ENCODE assay signal across 15 cellular contexts in genomic region chr22:30474683-30475424, GRCh38. TPM values are rescaled to one million over a fixed set of nuclear protein-coding genes. Genes with fewer than 3 reads are reported as not detected.
DNase-seq lines count a peak whose midpoint lies in the region; ATAC-seq, FAIRE-seq and TF ChIP-seq lines count a peak whose summit lies in the region.
"Had no signal": no experiment of that assay in that cellular context is flagged by ENCODE, and none has a peak within 500 bp of the region (broad histone marks: within the 10 kb centered on the region; RNA-seq: fewer than 3 reads in every experiment).

No MANE protein-coding gene starts in this region.

- no peak for TF ChIP-seq CTCF in CD8-positive, alpha-beta T cell (IDR thresholded peaks at IDR 0.05)
- TF ChIP-seq CTCF in chondrocyte (IDR thresholded peaks at IDR 0.05), result no peak
- no peak for TF ChIP-seq CTCF in D721Med (IDR thresholded peaks at IDR 0.05; ENCODE audit: insufficient read depth, missing control alignments)

- H3K4me1 Mint-ChIP-seq in CD8-positive, alpha-beta T cell (ENCODE audit: low read depth), result peaks cover 8% of the 10 kb centered on the region
- no peaks in the 10 kb centered on the region for H3K4me1 Mint-ChIP-seq in chondrocyte (ENCODE audit: low read depth)
- H3K4me1 Mint-ChIP-seq: nephron progenitor cell had no signal

- CTCF ChIA-PET in CD8-positive, alpha-beta T cell (lab: Charles Lee), result interaction anchor here (1.8 to 2.1 kb wide), 2 partner anchors 10 to 11 kb away, joined by 5 to 6 read pairs; no protein-coding TSS in a partner anchor

- H3K27ac Mint-ChIP-seq in CD8-positive, alpha-beta T cell, result peak overlapping the region; percentile 37
- H3K27ac Mint-ChIP-seq in chondrocyte (ENCODE audit: unreplicated experiment), result no peak overlapping the region
- H3K27ac Mint-ChIP-seq: nephron progenitor cell had no signal

- H3K4me3 Mint-ChIP-seq in CD8-positive, alpha-beta T cell, result no peak overlapping the region
- no peak overlapping the region for H3K4me3 Mint-ChIP-seq in chondrocyte (ENCODE audit: unreplicated experiment)
- H3K4me3 Mint-ChIP-seq: nephron progenitor cell had no signal

- H3K9me3 ChIP-seq in CD8-positive, alpha-beta T cell (ENCODE audit: low read length), result no peaks in the 10 kb centered on the region
- H3K9me3 ChIP-seq: thoracic aorta had no signal

- intact Hi-C loops in CD8-positive, alpha-beta T cell (cut with DNase I, micrococcal nuclease), result no loop called here

- POLR2A ChIA-PET in CD8-positive, alpha-beta T cell (lab: Charles Lee), result no interaction called here

- peak; percentile 81 for ATAC-seq in CD8-positive, alpha-beta T cell
- no peak for ATAC-seq in GM19452 (IDR thresholded peaks at IDR 0.05; ENCODE audit: unreplicated experiment)
- no peak for ATAC-seq in left lobe of liver
- ATAC-seq: PC-3 had no signal

- no peak for FAIRE-seq in D721Med (lab: Jason Lieb, UNC)
- FAIRE-seq: frontal cortex had no signal

- H3K27me3 ChIP-seq in CD8-positive, alpha-beta T cell (ENCODE audit: insufficient read depth, low read length), result no peaks in the 10 kb centered on the region

- peak in 3 of 7 experiments; percentile 20 to 64 (median 29) for DNase-seq in CD8-positive, alpha-beta T cell
- DNase-seq in DMS53 treated with DMSO at 0.1 percent for 48 hours (lab: John Stamatoyannopoulos, UW; ENCODE audit: unreplicated experiment) (peak; percentile 0), NCI-H526 (lab: John Stamatoyannopoulos, UW) (peak; percentile 66 to 72), chondrocyte (ENCODE audit: low spot score) (peak; percentile 42), D721Med (ENCODE audit: insufficient read length, low spot score) (no peak), GM19240 (ENCODE audit: insufficient read length, low spot score) (no peak), left lobe of liver (ENCODE audit: low spot score) (no peak)
- DNase-seq: nephron progenitor cell, PC-3 had no signal

- no peak overlapping the region for H3K4me3 ChIP-seq in CD8-positive, alpha-beta T cell (ENCODE audit: low read depth, low read length)
- H3K4me3 ChIP-seq: thoracic aorta had no signal

- H3K4me1 ChIP-seq in CD8-positive, alpha-beta T cell (ENCODE audit: insufficient read depth, low read length), result no peaks in the 10 kb centered on the region

- H3K9me3 Mint-ChIP-seq in CD8-positive, alpha-beta T cell, result no peaks in the 10 kb centered on the region
- no peaks in the 10 kb centered on the region for H3K9me3 Mint-ChIP-seq in chondrocyte (ENCODE audit: low read depth)
- H3K9me3 Mint-ChIP-seq: nephron progenitor cell had no signal

- H3K27ac ChIP-seq in CD8-positive, alpha-beta T cell (ENCODE audit: low read depth, low read length), result no peak overlapping the region
- H3K27ac ChIP-seq: thoracic aorta had no signal

- H3K36me3 ChIP-seq in CD8-positive, alpha-beta T cell (ENCODE audit: insufficient read depth, low read length), result no peaks in the 10 kb centered on the region
- H3K36me3 ChIP-seq: thoracic aorta had no signal

- no peaks in the 10 kb centered on the region for H3K36me3 Mint-ChIP-seq in CD8-positive, alpha-beta T cell
- no peaks in the 10 kb centered on the region for H3K36me3 Mint-ChIP-seq in chondrocyte (ENCODE audit: low read depth)

- peaks cover 20% of the 10 kb centered on the region for H3K27me3 Mint-ChIP-seq in CD8-positive, alpha-beta T cell (ENCODE audit: low read depth)
- peaks cover 32% of the 10 kb centered on the region for H3K27me3 Mint-ChIP-seq in chondrocyte (ENCODE audit: low read depth)

RNA-seq across cellular contexts. Expression of gene SEC14L3, which starts 3.0 kb away (rescaled TPM):
- total RNA-seq in CD8-positive, alpha-beta T cell, result not detected
- not detected in 3 replicates for total RNA-seq in chondrocyte
- 0.60 TPM for total RNA-seq in left lobe of liver
- total RNA-seq: activated CD8-positive, alpha-beta memory T cell treated with anti-CD3 and anti-CD28 coated beads for 36 hours; frontal cortex; PC-3; skeletal muscle tissue; T-helper 2 cell treated with Interferon-gamma antibody and Interleukin-4, amounts not matched to agents 100 ng/mL and 5 ng/mL, for 36 hours; thoracic aorta had no signal

RNA-seq across cellular contexts. Expression of gene SEC14L4, which starts 30.6 kb away (rescaled TPM):
- not detected for total RNA-seq in CD8-positive, alpha-beta T cell
- total RNA-seq in chondrocyte (not detected in 3 replicates), left lobe of liver (29.1 TPM)
- total RNA-seq: activated CD8-positive, alpha-beta memory T cell treated with anti-CD3 and anti-CD28 coated beads for 36 hours; frontal cortex; T-helper 2 cell treated with Interferon-gamma antibody and Interleukin-4, amounts not matched to agents 100 ng/mL and 5 ng/mL, for 36 hours; thoracic aorta had no signal

RNA-seq across cellular contexts. Expression of gene MTFP1, which starts 49.3 kb away (rescaled TPM):
- total RNA-seq in CD8-positive, alpha-beta T cell, result 100 to 1,000 TPM; 109 to 117 TPM
- 9.3 to 12.7 TPM (median 12.1 TPM) in 3 replicates for total RNA-seq in chondrocyte
- total RNA-seq in left lobe of liver, result 6.3 TPM

Comparison
In these comparisons a context has a peak if more than half of its experiments do, and no peak if none do; other contexts are left out.
1. DNase-seq: peak in DMS53 treated with DMSO at 0.1 percent for 48 hours (single experiment), NCI-H526 (2 of 2) and chondrocyte (single experiment); none in D721Med (single experiment), GM19240 (single experiment) and left lobe of liver (single experiment).
2. RNA of gene SEC14L4, which starts 30.6 kb away (total RNA-seq): 29.1 TPM in left lobe of liver (single experiment); not detected in chondrocyte and not detected in CD8-positive, alpha-beta T cell; every median in the first group is over 10 times any median in the second.